20 cellular contexts compared by ENCODE assay signal in genomic region chr9:93965830-93966577, GRCh38. TPM values are rescaled to one million over a fixed set of nuclear protein-coding genes. Genes with fewer than 3 reads are reported as not detected.
A peak's percentile ranks its signal among the peaks of the same experiment; 100 is the strongest.
DNase-seq lines count a peak whose midpoint lies in the region; ATAC-seq and TF ChIP-seq lines count a peak whose summit lies in the region.
"Had no signal": no experiment of that assay in that cellular context is flagged by ENCODE, and none has a peak within 500 bp of the region (broad histone marks: within the 10 kb centered on the region; RNA-seq: fewer than 3 reads in every experiment).

No MANE protein-coding gene starts in this region.

- peak; percentile 20 for TF ChIP-seq RAD21 in liver (IDR thresholded peaks at IDR 0.05)

- H3K9me3 ChIP-seq in liver (ENCODE audit: control insufficient read depth in 4 of 4, low read length in 3 of 4): no peaks in the 10 kb centered on the region

- peaks cover 0 to 5% (median 2%) of the 10 kb centered on the region in 4 donors for H3K27me3 ChIP-seq in liver (ENCODE audit: control insufficient read depth in 4 of 4, insufficient read depth in 4 of 4, low read length in 3 of 4)

- no peak overlapping the region for H3K27ac Mint-ChIP-seq in activated T-helper 2 cell treated with anti-CD3 and anti-CD28 coated beads, Interferon-gamma antibody, Interleukin-2, Interleukin-4, amounts not matched to agents 10 μg/mL and 5 μg/mL and 100 μg/mL, durations not matched to agents 14 hours and 24 hours and 36 hours
- H3K27ac Mint-ChIP-seq in Calu3 (ENCODE audit: unreplicated experiment): no peak overlapping the region
- H3K27ac Mint-ChIP-seq in activated naive CD4-positive, alpha-beta T cell treated with anti-CD3 and anti-CD28 coated beads, Interleukin-2, amount 50 U/mL, for 72 hours: no peak overlapping the region
- H3K27ac Mint-ChIP-seq: mesothelial cell of epicardium; stimulated activated memory B cell treated with anti-CD40 and anti-IgM and Interleukin-4, amounts not matched to agents 10 μg/mL and 1 μg/mL and 100 μg/mL, for 72 hours; T-helper 1 cell treated with Interleukin-12 subunit alpha and Interleukin-12 subunit beta and Interleukin-4 antibody, amounts not matched to agents 30 μg/mL and 1 μg/mL, for 36 hours had no signal

- H3K4me1 Mint-ChIP-seq in activated T-helper 2 cell treated with anti-CD3 and anti-CD28 coated beads, Interferon-gamma antibody, Interleukin-2, Interleukin-4, amounts not matched to agents 10 μg/mL and 5 μg/mL and 100 μg/mL, durations not matched to agents 14 hours and 24 hours and 36 hours (ENCODE audit: low read depth): peaks cover 14% of the 10 kb centered on the region
- H3K4me1 Mint-ChIP-seq in Calu3 (ENCODE audit: low read depth, unreplicated experiment): no peaks in the 10 kb centered on the region

- peaks cover 16% of the 10 kb centered on the region for H3K27me3 Mint-ChIP-seq in activated T-helper 2 cell treated with anti-CD3 and anti-CD28 coated beads, Interferon-gamma antibody, Interleukin-2, Interleukin-4, amounts not matched to agents 10 μg/mL and 5 μg/mL and 100 μg/mL, durations not matched to agents 14 hours and 24 hours and 36 hours (ENCODE audit: low read depth)
- H3K27me3 Mint-ChIP-seq in Calu3 (ENCODE audit: unreplicated experiment): peaks cover 21% of the 10 kb centered on the region

- ATAC-seq in GM18519 (IDR thresholded peaks at IDR 0.05; ENCODE audit: low FRiP score, unreplicated experiment): no peak
- ATAC-seq in activated naive CD4-positive, alpha-beta T cell treated with anti-CD3 and anti-CD28 coated beads, Interleukin-2, amount 50 U/mL, for 72 hours: no peak
- ATAC-seq: stimulated activated memory B cell treated with anti-CD40 and anti-IgM and Interleukin-4, amounts not matched to agents 10 μg/mL and 1 μg/mL and 100 μg/mL, for 72 hours had no signal

- H3K4me1 ChIP-seq in liver (ENCODE audit: control insufficient read depth in 4 of 4, insufficient read depth in 4 of 4, low read length in 3 of 4): peaks cover 0 to 6% (median 0%) of the 10 kb centered on the region in 4 donors

- H3K4me3 ChIP-seq in liver (ENCODE audit: low read depth in 1 of 3, low read length in 3 of 3): no peak overlapping the region
- H3K4me3 ChIP-seq: cardiac muscle cell had no signal

- DNase-seq in COR-L47 (lab: John Stamatoyannopoulos, UW) (peak; percentile 29), HT-29 (ENCODE audit: low spot score) (peak; percentile 40), globus pallidus (ENCODE audit: low spot score) (no peak), Calu3 (no peak)
- DNase-seq in activated T-helper 2 cell treated with anti-CD3 and anti-CD28 coated beads, Interferon-gamma antibody, Interleukin-2, Interleukin-4, amounts not matched to agents 10 μg/mL and 5 μg/mL and 100 μg/mL, durations not matched to agents 14 hours and 24 hours and 36 hours (ENCODE audit: low spot score): peak; percentile 7
- DNase-seq in activated naive CD4-positive, alpha-beta T cell treated with anti-CD3 and anti-CD28 coated beads, Interleukin-2, amount 50 U/mL, for 72 hours (ENCODE audit: low spot score in 2 of 2): no peak
- DNase-seq: activated CD4-positive, alpha-beta T cell treated with anti-CD3 and anti-CD28 coated beads, Interleukin-2, amount 50 U/mL, for 4 hours; hypothalamus; KBM-7; NCI-H1930; stimulated activated CD4-positive, alpha-beta T cell treated with anti-CD3 and anti-CD28 coated beads, Interleukin-2, amount 100 ng/mL, for 24 hours had no signal

- WGBS in liver: 76% methylated on average over 11 of the region's 11 CpGs

- intact Hi-C loops in activated T-helper 2 cell treated with anti-CD3 and anti-CD28 coated beads, Interferon-gamma antibody, Interleukin-2, Interleukin-4, amounts not matched to agents 10 μg/mL and 5 μg/mL and 100 μg/mL, durations not matched to agents 14 hours and 24 hours and 36 hours (cut with micrococcal nuclease): loop anchor here (10.0 kb wide), 1 partner anchor 811 kb away; no protein-coding TSS in a partner anchor
- intact Hi-C loops in Calu3 (cut with micrococcal nuclease; ENCODE audit: unreplicated experiment): no loop called here

- no peak overlapping the region for H3K4me3 Mint-ChIP-seq in activated T-helper 2 cell treated with anti-CD3 and anti-CD28 coated beads, Interferon-gamma antibody, Interleukin-2, Interleukin-4, amounts not matched to agents 10 μg/mL and 5 μg/mL and 100 μg/mL, durations not matched to agents 14 hours and 24 hours and 36 hours (ENCODE audit: low read depth)
- H3K4me3 Mint-ChIP-seq in Calu3 (ENCODE audit: low read depth, unreplicated experiment): no peak overlapping the region
- H3K4me3 Mint-ChIP-seq: mesothelial cell of epicardium; stimulated activated memory B cell treated with anti-CD40 and anti-IgM and Interleukin-4, amounts not matched to agents 10 μg/mL and 1 μg/mL and 100 μg/mL, for 72 hours; T-helper 1 cell treated with Interleukin-12 subunit alpha and Interleukin-12 subunit beta and Interleukin-4 antibody, amounts not matched to agents 30 μg/mL and 1 μg/mL, for 36 hours had no signal

- H3K36me3 Mint-ChIP-seq in activated T-helper 2 cell treated with anti-CD3 and anti-CD28 coated beads, Interferon-gamma antibody, Interleukin-2, Interleukin-4, amounts not matched to agents 10 μg/mL and 5 μg/mL and 100 μg/mL, durations not matched to agents 14 hours and 24 hours and 36 hours (ENCODE audit: low read depth): peaks cover 2% of the 10 kb centered on the region
- no peaks in the 10 kb centered on the region for H3K36me3 Mint-ChIP-seq in Calu3 (ENCODE audit: insufficient read depth, unreplicated experiment)
- peaks cover 0 to 4% of the 10 kb centered on the region in 2 donors for H3K36me3 Mint-ChIP-seq in activated naive CD4-positive, alpha-beta T cell treated with anti-CD3 and anti-CD28 coated beads, Interleukin-2, amount 50 U/mL, for 72 hours
- H3K36me3 Mint-ChIP-seq: mesothelial cell of epicardium had no signal

- H3K9me3 Mint-ChIP-seq in activated T-helper 2 cell treated with anti-CD3 and anti-CD28 coated beads, Interferon-gamma antibody, Interleukin-2, Interleukin-4, amounts not matched to agents 10 μg/mL and 5 μg/mL and 100 μg/mL, durations not matched to agents 14 hours and 24 hours and 36 hours: no peaks in the 10 kb centered on the region
- H3K9me3 Mint-ChIP-seq in Calu3 (ENCODE audit: low read depth, unreplicated experiment): no peaks in the 10 kb centered on the region
- no peaks in the 10 kb centered on the region for H3K9me3 Mint-ChIP-seq in activated naive CD4-positive, alpha-beta T cell treated with anti-CD3 and anti-CD28 coated beads, Interleukin-2, amount 50 U/mL, for 72 hours
- H3K9me3 Mint-ChIP-seq: mesothelial cell of epicardium; T-helper 1 cell treated with Interleukin-12 subunit alpha and Interleukin-12 subunit beta and Interleukin-4 antibody, amounts not matched to agents 30 μg/mL and 1 μg/mL, for 36 hours had no signal

- H3K27ac ChIP-seq in liver (ENCODE audit: low read depth in 1 of 2, low read length in 2 of 2): no peak overlapping the region
- H3K27ac ChIP-seq: cardiac muscle cell, epithelial cell of prostate had no signal

- BruUV-seq in Calu3 (replicated peaks; lab: Mats Ljungman, UMichigan): no TSS peak

- no peak overlapping the region for H3K9ac ChIP-seq in liver (ENCODE audit: low read depth in 1 of 2, low read length in 2 of 2)

- H3K36me3 ChIP-seq in liver (ENCODE audit: control insufficient read depth in 4 of 4, insufficient read depth in 3 of 4, low read depth in 1 of 4, low read length in 3 of 4): no peaks in the 10 kb centered on the region
- H3K36me3 ChIP-seq: cardiac muscle cell had no signal

- peak; percentile 19 for TF ChIP-seq CTCF in liver (IDR thresholded peaks at IDR 0.05; ENCODE audit: low read depth, low read length, missing input control)
- TF ChIP-seq CTCF in Calu3 (IDR thresholded peaks at IDR 0.05; ENCODE audit: unreplicated experiment): no peak

- CTCF ChIA-PET in Calu3 (lab: Charles Lee): interaction anchor here (0.7 kb wide), 1 partner anchor 810 kb away, joined by 5 read pairs; no protein-coding TSS in a partner anchor

TF ChIP-seq in liver, 16 proteins besides CTCF, POLR2A, EP300 and RAD21 (continues in another document):
- TF ChIP-seq EGR1 (IDR thresholded peaks at IDR 0.05; ENCODE audit: low read depth in 2 of 2) (no peak), GABPA (IDR thresholded peaks at IDR 0.05 in 1 of 2, conservative IDR thresholded peaks at IDR 0.05 in 1 of 2) (no peak), FOXA2 (IDR thresholded peaks at IDR 0.05) (no peak), TAF1 (conservative IDR thresholded peaks at IDR 0.05) (no peak), FOXA1 (IDR thresholded peaks at IDR 0.05) (no peak), NR2F2 (IDR thresholded peaks at IDR 0.05) (no peak), RXRA (IDR thresholded peaks at IDR 0.05) (no peak), HNF4G (IDR thresholded peaks at IDR 0.05) (no peak), YY1 (IDR thresholded peaks at IDR 0.05) (no peak), ZBTB33 (IDR thresholded peaks at IDR 0.05) (no peak)

RNA-seq across cellular contexts. Expression of gene BARX1, which starts 10.8 kb away (rescaled TPM):
- not detected in 2 replicates for total RNA-seq in HT-29 (2014; rRNA removed; shearing (Covaris generic))
- 0.52 and 0.83 TPM in 2 replicates for total RNA-seq in activated T-helper 2 cell treated with anti-CD3 and anti-CD28 coated beads, Interferon-gamma antibody, Interleukin-2, Interleukin-4, amounts not matched to agents 10 μg/mL and 5 μg/mL and 100 μg/mL, durations not matched to agents 14 hours and 24 hours and 36 hours
- not detected for total RNA-seq in liver
- not detected for polyA plus RNA-seq in liver
- total RNA-seq in Calu3 (2022): not detected in 2 replicates
- total RNA-seq in activated naive CD4-positive, alpha-beta T cell treated with anti-CD3 and anti-CD28 coated beads, Interleukin-2, amount 50 U/mL, for 72 hours: 1 to 10 TPM in 1 of 2 donors, not detected in 1; 9.1 TPM
- total RNA-seq: G401, mesothelial cell of epicardium had no signal
- polyA plus RNA-seq: BJ had no signal

Comparison
In these comparisons a context has a peak if more than half of its experiments do, and no peak if none do; other contexts are left out.
1. DNase-seq: peak in COR-L47 (single experiment), HT-29 (single experiment) and activated T-helper 2 cell treated with anti-CD3 and anti-CD28 coated beads, Interferon-gamma antibody, Interleukin-2, Interleukin-4, amounts not matched to agents 10 μg/mL and 5 μg/mL and 100 μg/mL, durations not matched to agents 14 hours and 24 hours and 36 hours (single experiment); none in globus pallidus (single experiment), Calu3 (single experiment) and activated naive CD4-positive, alpha-beta T cell treated with anti-CD3 and anti-CD28 coated beads, Interleukin-2, amount 50 U/mL, for 72 hours (0 of 2).